ENCODE assay signal across 8 cellular contexts in the genomic region with DNA sequence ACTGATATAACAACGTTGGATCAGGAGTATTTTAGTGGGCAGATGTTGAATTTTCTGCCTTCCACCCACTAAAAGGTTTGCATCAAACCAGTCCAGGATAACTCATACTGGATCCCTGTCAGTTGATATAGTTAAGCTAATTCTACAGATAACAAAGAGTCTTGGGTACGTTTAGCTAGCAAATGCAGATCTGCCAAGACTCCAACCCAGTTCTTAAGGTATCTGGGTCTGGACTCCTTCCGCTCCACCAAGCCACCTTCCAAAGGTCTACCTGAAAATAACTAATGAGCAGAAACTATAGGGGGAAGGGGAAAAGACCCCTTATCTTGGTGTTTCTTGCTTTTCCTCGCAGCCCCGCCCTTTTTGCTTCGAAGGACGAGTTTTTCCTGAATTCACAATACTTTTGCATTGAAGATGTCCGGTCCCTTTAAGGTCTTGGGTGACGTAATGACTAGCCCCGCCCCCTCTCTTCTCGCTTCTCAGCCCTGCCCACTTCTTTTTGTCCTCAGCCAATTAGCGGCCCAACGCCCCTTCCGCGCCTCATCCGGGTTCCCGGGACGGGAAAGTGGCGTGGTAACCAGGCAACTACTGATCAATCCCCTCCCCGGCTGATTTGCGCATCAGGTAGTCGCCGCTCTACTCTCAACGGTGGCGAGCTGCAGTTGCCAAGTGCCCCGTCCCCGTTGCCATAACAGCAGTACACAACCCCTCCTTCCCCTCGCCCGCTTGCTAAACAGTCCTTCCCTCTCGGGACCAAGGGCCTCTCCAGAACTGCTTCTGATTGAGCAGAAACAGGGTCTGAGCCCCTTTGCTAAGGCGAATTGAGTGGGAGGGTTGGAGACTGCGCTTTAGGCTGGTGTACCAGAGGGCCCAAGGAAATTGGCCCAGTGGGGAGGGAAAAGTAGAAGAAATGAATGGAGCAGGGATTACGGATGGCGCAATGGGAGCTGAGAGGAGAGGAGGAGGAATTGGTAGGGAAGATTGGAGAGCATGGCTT. TPM values are rescaled to one million over a fixed set of nuclear protein-coding genes. Genes with fewer than 3 reads are reported as not detected.
DNase-seq lines count a peak whose midpoint lies in the region; ATAC-seq and TF ChIP-seq lines count a peak whose summit lies in the region.

TSS of gene LRRC23 (plus strand) at position 543 of the 997 bp plus-strand sequence. CDS start 812 bp downstream, outside the sequence.

- no peaks in the 10 kb centered on the region for H3K9me2 ChIP-seq in PC-9 (ENCODE audit: insufficient read depth)

- peak; percentile 92 for ATAC-seq in GM21619 (IDR thresholded peaks at IDR 0.05; ENCODE audit: unreplicated experiment)
- peak; percentile 99 for ATAC-seq in activated T-cell treated with anti-CD3 and anti-CD28 coated beads, Interleukin-2, amount 50 U/mL, for 4 hours

- intact Hi-C loops in PC-9 (cut with micrococcal nuclease; ENCODE audit: unreplicated experiment) = loop anchor here (2.0 kb wide), 1 partner anchor 52 kb away; the partner anchor contains the start of gene USP5
- intact Hi-C loops in esophagus squamous epithelium (cut with DNase I) = no loop called here

- TSS peak; percentile 57 for BruUV-seq in PC-9 (replicated peaks; lab: Mats Ljungman, UMichigan)

- H4K20me1 ChIP-seq in PC-9 (ENCODE audit: insufficient read depth) = no peaks in the 10 kb centered on the region

- peak within 1 kb of the TSS; percentile 97 for H3K4me2 ChIP-seq in PC-9

- H3K36me3 ChIP-seq in PC-9 (ENCODE audit: low read depth) (no peaks in the 10 kb centered on the region), esophagus squamous epithelium (peaks cover 0 to 15% (median 0%) of the 10 kb centered on the region in 3 donors), muscle layer of colon (ENCODE audit: insufficient read depth, low read length) (peaks cover 4% of the 10 kb centered on the region)

- no peak within 1 kb of the TSS for H3K4me3 Mint-ChIP-seq in activated T-cell treated with anti-CD3 and anti-CD28 coated beads, Interleukin-2, amount 50 U/mL, for 4 hours

- TF ChIP-seq POLR2A in esophagus squamous epithelium (IDR thresholded peaks at IDR 0.05) = peak in 1 of 4 donors; percentile 56

- H3K27me3 ChIP-seq in PC-9 (ENCODE audit: insufficient read depth, low read depth) (no peaks in the 10 kb centered on the region), esophagus squamous epithelium (no peaks in the 10 kb centered on the region), muscle layer of colon (ENCODE audit: control insufficient read depth in 1 of 2, insufficient read depth in 2 of 2, low read length in 2 of 2) (no peaks in the 10 kb centered on the region)

- no peaks in the 10 kb centered on the region for H3K27me3 Mint-ChIP-seq in activated T-cell treated with anti-CD3 and anti-CD28 coated beads, Interleukin-2, amount 50 U/mL, for 4 hours (ENCODE audit: low read depth)

- 4 to 5% methylated on average over 23 to 32 of the region's 34 CpGs for WGBS in esophagus squamous epithelium, 2 donors

- peak within 1 kb of the TSS; percentile 90 for H3K9ac ChIP-seq in muscle layer of colon (ENCODE audit: low read length)

- H3K9me3 ChIP-seq in PC-9 (ENCODE audit: insufficient read depth, low read depth) (no peaks in the 10 kb centered on the region), esophagus squamous epithelium (no peaks in the 10 kb centered on the region), muscle layer of colon (ENCODE audit: low read length) (no peaks in the 10 kb centered on the region)

- no peaks in the 10 kb centered on the region for H3K9me3 Mint-ChIP-seq in activated T-cell treated with anti-CD3 and anti-CD28 coated beads, Interleukin-2, amount 50 U/mL, for 4 hours

- TF ChIP-seq CTCF in PC-9 (conservative IDR thresholded peaks at IDR 0.05) (no peak), esophagus squamous epithelium (IDR thresholded peaks at IDR 0.05) (peak in 1 of 6 experiments; percentile 30)

- H3K36me3 Mint-ChIP-seq in activated T-cell treated with anti-CD3 and anti-CD28 coated beads, Interleukin-2, amount 50 U/mL, for 4 hours (ENCODE audit: insufficient read depth) = no peaks in the 10 kb centered on the region

- peak within 1 kb of the TSS; percentile 97 for H2AFZ ChIP-seq in PC-9

- POLR2A ChIA-PET in PC-9 (lab: Charles Lee; ENCODE audit: unreplicated experiment) = interaction anchor here (0.7 to 1.0 kb wide), 3 partner anchors 32 to 138 kb away, joined by 5 to 16 read pairs (median 9); partner anchors contain the start of genes PTMS and SPSB2

- H3K79me2 ChIP-seq in PC-9 (ENCODE audit: low read depth) = no peaks in the 10 kb centered on the region

- peak within 1 kb of the TSS; percentile 86 for H3K4me3 ChIP-seq in PC-9
- H3K4me3 ChIP-seq in esophagus squamous epithelium = peak within 1 kb of the TSS; percentile 56 to 83 (median 66)
- H3K4me3 ChIP-seq in muscle layer of colon (ENCODE audit: low read depth in 1 of 2, low read length in 2 of 2) = peak within 1 kb of the TSS; percentile 63 to 96

- CTCF ChIA-PET in PC-9 (lab: Charles Lee) = interaction anchor here (0.7 to 2.2 kb wide), 3 partner anchors 13 to 32 kb away, joined by 3 to 14 read pairs (median 7); partner anchors contain the start of gene SPSB2

- peaks cover 31% of the 10 kb centered on the region; the same call in 1 of the 2 replicates for H3F3A ChIP-seq in PC-9 (ENCODE audit: insufficient read depth, low read depth)

- H3K27ac ChIP-seq in PC-9 (0 out of 2 replicates have a peak within 1 kb of the TSS, but pooled peaks have one; percentile 1), esophagus squamous epithelium (peak within 1 kb of the TSS; percentile 81 to 87 (median 84)), muscle layer of colon (ENCODE audit: low read depth, low read length) (peak within 1 kb of the TSS; percentile 89)

- H3K4me1 ChIP-seq in PC-9 (replicated peaks; ENCODE audit: insufficient read depth) (peaks cover 22% of the 10 kb centered on the region), esophagus squamous epithelium (peaks cover 0 to 25% (median 9%) of the 10 kb centered on the region in 3 donors), muscle layer of colon (ENCODE audit: insufficient read depth, low read length) (peaks cover 15% of the 10 kb centered on the region)

- peak; percentile 100 for DNase-seq in DMS53 (lab: John Stamatoyannopoulos, UW)
- peak; percentile 86 for DNase-seq in KG1 (lab: John Stamatoyannopoulos, UW)
- DNase-seq in PC-9 = peak; percentile 93 to 98
- DNase-seq in activated T-cell treated with anti-CD3 and anti-CD28 coated beads, Interleukin-2, amount 50 U/mL, for 4 hours = peak; percentile 96
- DNase-seq in esophagus squamous epithelium (lab: John Stamatoyannopoulos, UW) = peak; percentile 78
- DNase-seq in stimulated activated CD8-positive, alpha-beta memory T cell treated with anti-CD3 and anti-CD28 coated beads, Interleukin-7, amount 100 ng/mL, for 1 hour (ENCODE audit: low read depth in 2 of 2) = peak; percentile 92 to 96

- peaks cover 5% of the 10 kb centered on the region for H3K4me1 Mint-ChIP-seq in activated T-cell treated with anti-CD3 and anti-CD28 coated beads, Interleukin-2, amount 50 U/mL, for 4 hours (ENCODE audit: low read depth)

RNA-seq across cellular contexts. Expression of gene LRRC23, which starts in this region (rescaled TPM):
- total RNA-seq in PC-9 (2021) = 29.3 and 38.8 TPM in 2 replicates
- 1 to 10 TPM; 2.1 to 3.0 (median 3.0) TPM for total RNA-seq in activated T-cell treated with anti-CD3 and anti-CD28 coated beads, Interleukin-2, amount 50 U/mL, for 4 hours
- 1 to 10 TPM; 2.3 to 5.9 (median 4.8) TPM for total RNA-seq in esophagus squamous epithelium

Comparison
In these comparisons a context has a peak if more than half of its experiments do, and no peak if none do; other contexts are left out.
1. Peak in every context shown above with its lines: DNase-seq, ATAC-seq, H3K4me3 ChIP-seq and H3K27ac ChIP-seq.
2. H3K27ac ChIP-seq: peak in every context shown above with its lines; median percentile 89 in muscle layer of colon; 84 in esophagus squamous epithelium; 1 in PC-9.